ENCODE assay signal across 31 cellular contexts in genomic region chr3:104150724-104151123, GRCh38.
"Had no signal": no experiment of that assay in that cellular context is flagged by ENCODE, and none has a peak within 500 bp of the region (broad histone marks: within the 10 kb centered on the region; RNA-seq: fewer than 3 reads in every experiment).

No MANE protein-coding gene starts in this region.

- H3K4me2 ChIP-seq: neural progenitor cell had no signal

- H3K27ac ChIP-seq: left lung, neural progenitor cell, neutrophil, parathyroid adenoma, psoas muscle, right atrium auricular region, skin epidermis, suprapubic skin, thoracic aorta, tibial artery, upper lobe of right lung had no signal

- H3K27ac Mint-ChIP-seq: mesothelial cell of epicardium; naive B cell; natural killer cell; nephron progenitor cell; neural progenitor cell; stimulated activated effector memory CD8-positive, alpha-beta T cell treated with anti-CD3 and anti-CD28 coated beads, Interleukin-12 subunit alpha, Interleukin-12 subunit beta, amount 100 ng/mL, for 72 hours; stimulated activated naive CD8-positive, alpha-beta T cell treated with anti-CD3 and anti-CD28 coated beads, Interleukin-15, Interleukin-2, amounts not matched to agents 100 ng/mL and 50 ng/mL, for 24 hours had no signal

- H3K9ac ChIP-seq: neural progenitor cell, parathyroid adenoma had no signal

- H3K27me3 ChIP-seq: left lung, neural progenitor cell, neutrophil, right atrium auricular region, suprapubic skin, tibial artery, upper lobe of right lung had no signal

- H3K9me3 Mint-ChIP-seq: mesothelial cell of epicardium; naive B cell; nephron progenitor cell; neural progenitor cell; stimulated activated naive CD8-positive, alpha-beta T cell treated with anti-CD3 and anti-CD28 coated beads, Interleukin-15, Interleukin-2, amounts not matched to agents 100 ng/mL and 50 ng/mL, for 24 hours had no signal

- H3K4me3 Mint-ChIP-seq: mesothelial cell of epicardium; natural killer cell; nephron progenitor cell; neural progenitor cell; stimulated activated effector memory CD8-positive, alpha-beta T cell treated with anti-CD3 and anti-CD28 coated beads, Interleukin-12 subunit alpha, Interleukin-12 subunit beta, amount 100 ng/mL, for 72 hours; stimulated activated naive CD8-positive, alpha-beta T cell treated with anti-CD3 and anti-CD28 coated beads, Interleukin-15, Interleukin-2, amounts not matched to agents 100 ng/mL and 50 ng/mL, for 24 hours had no signal

- H3K4me1 ChIP-seq: left lung, neural progenitor cell, parathyroid adenoma, psoas muscle, right atrium auricular region, suprapubic skin, tibial artery, upper lobe of right lung had no signal

- H3K36me3 ChIP-seq: left lung, neural progenitor cell, neutrophil, right atrium auricular region, suprapubic skin, thoracic aorta, tibial artery, upper lobe of right lung had no signal

- H3K9me3 ChIP-seq: left lung, neutrophil, psoas muscle, right atrium auricular region, suprapubic skin, thoracic aorta, tibial artery, upper lobe of right lung had no signal

- ATAC-seq: left cardiac atrium; left lung; natural killer cell; psoas muscle; sciatic nerve; stimulated activated effector memory CD8-positive, alpha-beta T cell treated with anti-CD3 and anti-CD28 coated beads, Interleukin-12 subunit alpha, Interleukin-12 subunit beta, amount 100 ng/mL, for 72 hours; upper lobe of right lung had no signal

- H3K4me3 ChIP-seq: left lung, lung, neural progenitor cell, psoas muscle, right atrium auricular region, skin epidermis, suprapubic skin, thoracic aorta, tibial artery, upper lobe of right lung had no signal

- H3K79me2 ChIP-seq: parathyroid adenoma had no signal

- H3K4me1 Mint-ChIP-seq: mesothelial cell of epicardium; naive B cell; natural killer cell; nephron progenitor cell; neural progenitor cell; stimulated activated effector memory CD8-positive, alpha-beta T cell treated with anti-CD3 and anti-CD28 coated beads, Interleukin-12 subunit alpha, Interleukin-12 subunit beta, amount 100 ng/mL, for 72 hours had no signal

- H3K27me3 Mint-ChIP-seq: naive B cell; stimulated activated naive CD8-positive, alpha-beta T cell treated with anti-CD3 and anti-CD28 coated beads, Interleukin-15, Interleukin-2, amounts not matched to agents 100 ng/mL and 50 ng/mL, for 24 hours had no signal

- DNase-seq: hippocampal formation; kidney glomerular epithelial cell; left cardiac atrium; left lung; mesendoderm; naive B cell; natural killer cell; nephron progenitor cell; occipital lobe; psoas muscle; stimulated activated CD4-positive, alpha-beta T cell treated with anti-CD3 and anti-CD28 coated beads, Interleukin-12 subunit alpha, Interleukin-12 subunit beta, amount 100 ng/mL, for 4 hours; stimulated activated CD4-positive, alpha-beta T cell treated with anti-CD3 and anti-CD28 coated beads, Interleukin-15, amount 100 ng/mL, for 24 hours; stimulated activated CD4-positive, alpha-beta T cell treated with anti-CD3 and anti-CD28 coated beads, Interleukin-4, amount 100 ng/mL, for 24 hours; stimulated activated naive CD4-positive, alpha-beta T cell; tibial artery; trophoblast cell; upper lobe of right lung had no signal

- FAIRE-seq: keratinocyte, urothelium cell line had no signal

- H2AFZ ChIP-seq: neural progenitor cell, parathyroid adenoma had no signal

- H3K36me3 Mint-ChIP-seq: mesothelial cell of epicardium; naive B cell; natural killer cell; neural progenitor cell; stimulated activated effector memory CD8-positive, alpha-beta T cell treated with anti-CD3 and anti-CD28 coated beads, Interleukin-12 subunit alpha, Interleukin-12 subunit beta, amount 100 ng/mL, for 72 hours had no signal
